ENCODE assay signal across 15 cellular contexts in the genomic region with DNA sequence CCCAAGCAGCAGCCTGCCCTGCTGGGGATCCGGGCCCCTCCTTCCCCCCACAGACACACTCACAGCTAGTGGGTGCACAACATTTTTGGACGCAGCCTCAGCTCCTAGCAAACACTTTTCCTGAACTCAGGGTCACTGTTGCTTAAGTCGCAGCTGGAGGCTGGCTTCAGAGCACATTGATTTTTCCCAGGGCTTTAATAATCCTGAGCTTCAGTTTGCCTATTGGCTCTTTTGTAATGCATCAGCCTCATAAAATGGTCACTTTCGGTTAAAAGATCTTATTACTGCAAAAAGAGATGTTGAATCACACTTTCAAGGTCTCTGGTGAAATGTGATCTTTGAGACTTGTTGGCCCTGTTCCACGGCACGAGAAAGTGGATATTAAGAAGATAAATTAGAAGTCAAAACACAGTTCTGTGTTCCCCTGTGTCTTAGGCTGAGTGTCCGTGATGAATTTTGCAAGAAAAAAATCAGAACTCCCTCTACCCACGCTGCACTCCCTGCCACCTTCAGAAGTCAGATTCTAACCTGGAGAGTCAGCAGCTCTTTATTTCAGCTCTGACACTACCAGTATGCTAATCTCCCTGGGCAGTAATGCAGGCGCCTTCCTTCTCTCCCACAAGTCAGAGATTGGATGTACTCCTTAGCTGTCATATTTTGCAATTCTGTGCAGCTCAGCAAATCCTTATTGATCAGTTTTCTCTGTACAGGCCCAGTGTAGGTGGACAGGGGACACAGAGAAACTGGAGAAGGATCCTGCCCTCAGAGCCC.
DNase-seq lines count a peak whose midpoint lies in the region; ATAC-seq and TF ChIP-seq lines count a peak whose summit lies in the region.
"Had no signal": no experiment of that assay in that cellular context is flagged by ENCODE, and none has a peak within 500 bp of the region (broad histone marks: within the 10 kb centered on the region; RNA-seq: fewer than 3 reads in every experiment).

No MANE protein-coding gene starts in this region.

- no peak for ATAC-seq in GM18858 (IDR thresholded peaks at IDR 0.05; ENCODE audit: unreplicated experiment)
- ATAC-seq: activated T-helper 17 cell treated with anti-CD3 and anti-CD28 coated beads, Interleukin-2, amount 50 U/mL, for 72 hours; stimulated activated naive B cell treated with anti-CD40 and anti-IgM and Interleukin-4, amounts not matched to agents 10 μg/mL and 1 μg/mL and 100 μg/mL, for 72 hours had no signal

- peak; percentile 52 for DNase-seq in AG09319 (ENCODE audit: extremely low read depth, low read depth)
- DNase-seq in HuH-7.5 (ENCODE audit: low spot score) = peak; percentile 18
- DNase-seq in fibroblast of pulmonary artery (ENCODE audit: low read depth) = peak; percentile 80
- DNase-seq in renal cortical epithelial cell (ENCODE audit: low read depth) = peak; percentile 71
- no peak for DNase-seq in activated naive CD4-positive, alpha-beta T cell treated with Interleukin-2 at 50 U/mL for 16 hours
- DNase-seq in nucleus accumbens (lab: John Stamatoyannopoulos, UW) = no peak
- DNase-seq in stimulated activated CD8-positive, alpha-beta memory T cell treated with anti-CD3 and anti-CD28 coated beads, Interleukin-4, amount 100 ng/mL, for 48 hours = no peak
- DNase-seq: activated CD4-positive, alpha-beta T cell treated with anti-CD3 and anti-CD28 coated beads for 4 hours; CD4-positive, alpha-beta T cell; dermis blood vessel endothelial cell; NCI-H1105; stimulated activated naive B cell treated with anti-CD40 and anti-IgM and Interleukin-4, amounts not matched to agents 10 μg/mL and 1 μg/mL and 100 μg/mL, for 72 hours had no signal

- peak overlapping the region; percentile 10 for H3K4me3 ChIP-seq in fibroblast of pulmonary artery (replicated peaks; ENCODE audit: low read depth, low read length)
- H3K4me3 ChIP-seq: SK-N-MC had no signal

- no peak for TF ChIP-seq CTCF in AG09319 (IDR thresholded peaks at IDR 0.05; ENCODE audit: low read depth, low read length)
- TF ChIP-seq CTCF in fibroblast of pulmonary artery (IDR thresholded peaks at IDR 0.05; ENCODE audit: low read length, missing control alignments) = no peak

Comparison
In these comparisons a context has a peak if more than half of its experiments do, and no peak if none do; other contexts are left out.
1. DNase-seq: peak in AG09319 (single experiment), HuH-7.5 (single experiment), fibroblast of pulmonary artery (single experiment) and renal cortical epithelial cell (single experiment); none in activated naive CD4-positive, alpha-beta T cell treated with Interleukin-2 at 50 U/mL for 16 hours (single experiment), nucleus accumbens (0 of 56) and stimulated activated CD8-positive, alpha-beta memory T cell treated with anti-CD3 and anti-CD28 coated beads, Interleukin-4, amount 100 ng/mL, for 48 hours (single experiment).